Comparison of ENCODE assay signal across 8 cellular contexts in genomic region chr10:24723788-24724380, GRCh38. TPM values are rescaled to one million over a fixed set of nuclear protein-coding genes. Genes with fewer than 3 reads are reported as not detected.
DNase-seq lines count a peak whose midpoint lies in the region; ATAC-seq and TF ChIP-seq lines count a peak whose summit lies in the region.

TSS of gene ARHGAP21 (minus strand) at chr10:24723887. CDS start at chr10:24721899, 1,988 bp downstream.

- H3K27me3 ChIP-seq in effector memory CD4-positive, alpha-beta T cell (replicated peaks; ENCODE audit: control insufficient read depth, insufficient read depth, low read length, poor library complexity, severe bottlenecking): no peaks in the 10 kb centered on the region
- no peaks in the 10 kb centered on the region for H3K27me3 ChIP-seq in lung (ENCODE audit: control insufficient read depth, insufficient read depth)

- peaks cover 4% of the 10 kb centered on the region for H3K4me1 ChIP-seq in HEK293 (ENCODE audit: control insufficient read depth, insufficient read depth, low read length)
- H3K4me1 ChIP-seq in effector memory CD4-positive, alpha-beta T cell (ENCODE audit: control insufficient read depth, insufficient read depth, low read length, poor library complexity, severe bottlenecking): peaks cover 2% of the 10 kb centered on the region
- peaks cover 0 to 3% of the 10 kb centered on the region in 2 donors for H3K4me1 ChIP-seq in lung (ENCODE audit: control insufficient read depth in 2 of 2, insufficient read depth in 2 of 2, low read length in 2 of 2)

- ATAC-seq in lung (ENCODE audit: insufficient read depth, low FRiP score) (peak; percentile 23), HG03378 (IDR thresholded peaks at IDR 0.05; ENCODE audit: unreplicated experiment) (no peak)

- CTCF ChIA-PET in HEK293 (lab: Yijun Ruan, JAX): interaction anchor here (1.0 to 1.4 kb wide), 2 partner anchors 106 to 199 kb away, joined by 4 to 6 read pairs; no protein-coding TSS in a partner anchor

- 0 to 1% methylated on average over 45 to 46 of the region's 46 CpGs for whole genome bisulfite sequencing in lung, 2 donors

- H3K9me3 ChIP-seq in HEK293 (ENCODE audit: control insufficient read depth, insufficient read depth, low read depth, low read length) (no peaks in the 10 kb centered on the region), lung (ENCODE audit: control insufficient read depth in 2 of 2, insufficient read depth in 1 of 2, low read length in 1 of 2) (no peaks in the 10 kb centered on the region)
- no peaks in the 10 kb centered on the region for H3K9me3 ChIP-seq in effector memory CD4-positive, alpha-beta T cell (ENCODE audit: control insufficient read depth, low read length)

- peak within 1 kb of the TSS; percentile 78 for H3K4me3 ChIP-seq in HEK293 (ENCODE audit: low read depth, low read length)
- H3K4me3 ChIP-seq in effector memory CD4-positive, alpha-beta T cell (ENCODE audit: insufficient read depth, low read depth, low read length, poor library complexity, severe bottlenecking): peak within 1 kb of the TSS; percentile 82
- peak within 1 kb of the TSS; percentile 63 for H3K4me3 ChIP-seq in lung

- H3K27ac ChIP-seq in HEK293 (ENCODE audit: extremely low read depth, low read depth, low read length): peak within 1 kb of the TSS; percentile 95
- peak within 1 kb of the TSS; percentile 74 for H3K27ac ChIP-seq in effector memory CD4-positive, alpha-beta T cell (ENCODE audit: insufficient read depth, low read length, poor library complexity, severe bottlenecking)
- peak within 1 kb of the TSS; percentile 98 to 99 for H3K27ac ChIP-seq in lung (ENCODE audit: low read depth in 1 of 2, low read length in 1 of 2)

- TF ChIP-seq CTCF in GM12874 (IDR thresholded peaks at IDR 0.05; ENCODE audit: insufficient read depth, low read depth, low read length) (peak; percentile 31), HEK293 (tag by site-specific recombination; IDR thresholded peaks at IDR 0.05) (peak; percentile 73), lung (IDR thresholded peaks at IDR 0.05; ENCODE audit: control extremely low read depth, extremely low read depth) (no peak)

- DNase-seq in NCI-H146 (lab: John Stamatoyannopoulos, UW): peak; percentile 85
- DNase-seq in activated CD4-positive, alpha-beta T cell treated with anti-CD3 and anti-CD28 coated beads, Interleukin-2, amount 50 U/mL, for 48 hours: peak; percentile 41 to 51
- DNase-seq in effector memory CD4-positive, alpha-beta T cell: peak in 2 of 3 donors; percentile 23 to 27
- peak; percentile 74 for DNase-seq in lung (ENCODE audit: low spot score)
- peak; percentile 11 to 14 for DNase-seq in stimulated activated CD8-positive, alpha-beta memory T cell treated with anti-CD3 and anti-CD28 coated beads, Interleukin-15, amount 100 ng/mL, for 4 hours (ENCODE audit: low read depth in 2 of 2)

- POLR2A ChIA-PET in HEK293 (lab: Yijun Ruan, JAX): interaction anchor here (0.8 to 1.4 kb wide), 6 partner anchors 12 to 356 kb away, joined by 3 to 7 read pairs (median 3); no protein-coding TSS in a partner anchor

- peaks cover 0 to 12% of the 10 kb centered on the region in 2 experiments; a peak in 1 of 3 replicates for H3K36me3 ChIP-seq in HEK293 (ENCODE audit: control insufficient read depth in 2 of 2, insufficient read depth in 1 of 2, low read length in 2 of 2)
- no peaks in the 10 kb centered on the region for H3K36me3 ChIP-seq in effector memory CD4-positive, alpha-beta T cell (ENCODE audit: control insufficient read depth, insufficient read depth, low read length)
- no peaks in the 10 kb centered on the region for H3K36me3 ChIP-seq in lung (ENCODE audit: control insufficient read depth in 2 of 2, insufficient read depth in 2 of 2, low read length in 2 of 2)

TF ChIP-seq in HEK293, 187 proteins besides CTCF, POLR2A, EP300 and RAD21 (continues in another document):
- TF ChIP-seq ZNF555 (tag by site-specific recombination; conservative IDR thresholded peaks at IDR 0.05) (no peak), ZNF626 (tag by site-specific recombination; IDR thresholded peaks at IDR 0.05) (no peak), IKZF3 (tag by site-specific recombination; IDR thresholded peaks at IDR 0.05) (peak; percentile 93), ZNF174 (tag by site-specific recombination; IDR thresholded peaks at IDR 0.05) (no peak), ZNF155 (tag by site-specific recombination; IDR thresholded peaks at IDR 0.05) (no peak), ZNF544 (tag by site-specific recombination; IDR thresholded peaks at IDR 0.05) (no peak), ZNF140 (tag by site-specific recombination; IDR thresholded peaks at IDR 0.05) (no peak), ZNF707 (tag by site-specific recombination; IDR thresholded peaks at IDR 0.05) (no peak), EGR2 (tag by site-specific recombination; IDR thresholded peaks at IDR 0.05; ENCODE audit: low read depth) (peak; percentile 86), GLIS2 (tag by site-specific recombination; IDR thresholded peaks at IDR 0.05) (peak; percentile 57), ZXDB (tag by site-specific recombination; IDR thresholded peaks at IDR 0.05) (peak; percentile 45; the same call in 1 of the 2 replicates), KLF7 (tag by site-specific recombination; IDR thresholded peaks at IDR 0.05; ENCODE audit: borderline replicate concordance) (no peak), ZFHX2 (tag by site-specific recombination; conservative IDR thresholded peaks at IDR 0.05) (peak; percentile 85), ZBTB1 (tag by site-specific recombination; IDR thresholded peaks at IDR 0.05) (no peak), ZFP41 (tag by site-specific recombination; IDR thresholded peaks at IDR 0.05; ENCODE audit: borderline replicate concordance) (no peak), YY2 (tag by site-specific recombination; IDR thresholded peaks at IDR 0.05) (no peak), ZFP69B (tag by site-specific recombination; IDR thresholded peaks at IDR 0.05) (0 out of 2 replicates have a peak, but pooled peaks have one; percentile 16), ZNF335 (tag by site-specific recombination; conservative IDR thresholded peaks at IDR 0.05) (0 out of 2 replicates have a peak, but pooled peaks have one; percentile 24), ZNF112 (tag by site-specific recombination; IDR thresholded peaks at IDR 0.05) (no peak), ZNF239 (tag by site-specific recombination; IDR thresholded peaks at IDR 0.05) (no peak), SP3 (tag by site-specific recombination; IDR thresholded peaks at IDR 0.05) (peak; percentile 61; the same call in 1 of the 2 replicates), BCL11B (tag by site-specific recombination; IDR thresholded peaks at IDR 0.05; ENCODE audit: low read depth) (peak; percentile 38; the same call in 1 of the 2 replicates), ZNF501 (tag by site-specific recombination; IDR thresholded peaks at IDR 0.05) (peak; percentile 18; the same call in 1 of the 2 replicates), HOXC10 (CRISPR knock-in tag; IDR thresholded peaks at IDR 0.05) (no peak), ZBTB48 (tag by site-specific recombination; IDR thresholded peaks at IDR 0.05) (0 out of 2 replicates have a peak, but pooled peaks have one; percentile 74), ZNF214 (tag by site-specific recombination; IDR thresholded peaks at IDR 0.05; ENCODE audit: borderline replicate concordance) (no peak), ZNF658 (tag by site-specific recombination; IDR thresholded peaks at IDR 0.05) (no peak), ZBTB11 (tag by site-specific recombination; conservative IDR thresholded peaks at IDR 0.05; ENCODE audit: low read depth) (no peak), ZNF354C (tag by site-specific recombination; IDR thresholded peaks at IDR 0.05; ENCODE audit: borderline replicate concordance, low read depth) (no peak)
- TF ChIP-seq, protein P1, sequence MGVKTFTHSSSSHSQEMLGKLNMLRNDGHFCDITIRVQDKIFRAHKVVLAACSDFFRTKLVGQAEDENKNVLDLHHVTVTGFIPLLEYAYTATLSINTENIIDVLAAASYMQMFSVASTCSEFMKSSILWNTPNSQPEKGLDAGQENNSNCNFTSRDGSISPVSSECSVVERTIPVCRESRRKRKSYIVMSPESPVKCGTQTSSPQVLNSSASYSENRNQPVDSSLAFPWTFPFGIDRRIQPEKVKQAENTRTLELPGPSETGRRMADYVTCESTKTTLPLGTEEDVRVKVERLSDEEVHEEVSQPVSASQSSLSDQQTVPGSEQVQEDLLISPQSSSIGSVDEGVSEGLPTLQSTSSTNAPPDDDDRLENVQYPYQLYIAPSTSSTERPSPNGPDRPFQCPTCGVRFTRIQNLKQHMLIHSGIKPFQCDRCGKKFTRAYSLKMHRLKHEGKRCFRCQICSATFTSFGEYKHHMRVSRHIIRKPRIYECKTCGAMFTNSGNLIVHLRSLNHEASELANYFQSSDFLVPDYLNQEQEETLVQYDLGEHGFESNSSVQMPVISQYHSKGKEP (tag by site-specific recombination; IDR thresholded peaks at IDR 0.05): no peak

RNA-seq across cellular contexts. Expression of gene ARHGAP21, which starts in this region (rescaled TPM):
- total RNA-seq in lung: 100 to 1,000 TPM in 1 of 2 donors, 10 to 100 TPM in 1; 72.3 to 138 TPM
- polyA plus RNA-seq in lung: 10 to 100 TPM; 18.8 to 19.9 TPM

Comparison
In these comparisons a context has a peak if more than half of its experiments do, and no peak if none do; other contexts are left out.
1. DNase-seq: peak in every context shown above with its lines; median percentile 85 in NCI-H146; 74 in lung; 46 in activated CD4-positive, alpha-beta T cell treated with anti-CD3 and anti-CD28 coated beads, Interleukin-2, amount 50 U/mL, for 48 hours; 25 in effector memory CD4-positive, alpha-beta T cell; 12 in stimulated activated CD8-positive, alpha-beta memory T cell treated with anti-CD3 and anti-CD28 coated beads, Interleukin-15, amount 100 ng/mL, for 4 hours.